20 cellular contexts compared by ENCODE assay signal in the genomic region with DNA sequence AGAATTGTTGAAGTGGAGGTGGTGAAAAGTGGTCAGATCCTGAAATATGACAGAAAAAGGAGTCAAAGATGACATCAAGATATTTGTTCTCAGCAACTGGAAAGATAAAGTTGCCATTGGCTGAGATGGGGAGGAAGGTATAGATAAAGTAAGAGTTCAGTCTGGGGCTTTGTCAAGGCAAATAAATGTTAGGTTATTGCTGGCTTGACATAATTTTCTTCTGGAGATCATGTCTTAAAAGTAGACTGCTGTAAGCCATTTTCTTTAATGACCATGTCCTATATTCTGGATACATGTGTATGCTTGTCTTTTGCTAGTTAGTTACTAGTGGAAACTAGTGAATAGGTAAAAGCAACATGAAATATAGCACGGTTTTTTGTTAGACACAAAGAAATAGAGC. TPM values are rescaled to one million over a fixed set of nuclear protein-coding genes. Genes with fewer than 3 reads are reported as not detected.
DNase-seq lines count a peak whose midpoint lies in the region; ATAC-seq, FAIRE-seq and TF ChIP-seq lines count a peak whose summit lies in the region.
"Had no signal": no experiment of that assay in that cellular context is flagged by ENCODE, and none has a peak within 500 bp of the region (broad histone marks: within the 10 kb centered on the region; RNA-seq: fewer than 3 reads in every experiment).

No MANE protein-coding gene starts in this region.

- H3K27ac ChIP-seq in thoracic aorta, result peak overlapping the region; percentile 23 to 32
- H3K27ac ChIP-seq: BLaER1, KMS-11, SJCRH30 had no signal

- no peak for DNase-seq in BJ (ENCODE audit: low read depth)
- no peak for DNase-seq in D721Med (ENCODE audit: insufficient read length, low spot score)
- no peak for DNase-seq in thoracic aorta (ENCODE audit: low spot score)
- DNase-seq in cerebellum (ENCODE audit: low spot score), result no peak
- DNase-seq: CD4-positive, alpha-beta T cell; GDM1; H7; MV-4-11; NCI-H1105 treated with DMSO at 0.1 percent for 48 hours; NCI-H1694; NCI-H2081 treated with DMSO at 0.1 percent for 48 hours; NCI-H2171 treated with DMSO at 0.1 percent for 48 hours; NCI-H526; SJCRH30 had no signal

- ATAC-seq in thoracic aorta (ENCODE audit: insufficient number of reproducible peaks, low FRiP score, low read depth) (no peak), GM19035 (IDR thresholded peaks at IDR 0.05; ENCODE audit: unreplicated experiment) (no peak), GM19328 (IDR thresholded peaks at IDR 0.05; ENCODE audit: unreplicated experiment) (no peak)

- H3K9me3 ChIP-seq in thoracic aorta, result no peaks in the 10 kb centered on the region
- H3K9me3 ChIP-seq: SJCRH30 had no signal

- H3K36me3 ChIP-seq in BJ (ENCODE audit: control insufficient read depth, insufficient read depth, low read length), result peaks cover 14% of the 10 kb centered on the region
- H3K36me3 ChIP-seq in thoracic aorta, result peaks cover 17% of the 10 kb centered on the region

- H3K27me3 ChIP-seq in BJ (ENCODE audit: control insufficient read depth, insufficient read depth, low read length), result no peaks in the 10 kb centered on the region
- no peaks in the 10 kb centered on the region for H3K27me3 ChIP-seq in thoracic aorta (replicated peaks; ENCODE audit: insufficient read depth)
- H3K27me3 ChIP-seq: BLaER1, SJCRH30 had no signal

- H3K4me1 ChIP-seq in thoracic aorta (ENCODE audit: control insufficient read depth in 1 of 2, low read depth in 2 of 2), result peaks cover 35 to 49% of the 10 kb centered on the region in 2 donors
- H3K4me1 ChIP-seq: SJCRH30 had no signal

- POLR2A ChIA-PET in BJ (lab: Charles Lee), result interaction anchor here (1.2 kb wide), 1 partner anchor 189 kb away, joined by 4 read pairs; no protein-coding TSS in a partner anchor

- peak; percentile 6 for FAIRE-seq in D721Med (lab: Jason Lieb, UNC)
- peak; percentile 64 for FAIRE-seq in colon (lab: Jason Lieb, UNC)
- FAIRE-seq: RCC 7860 had no signal

- TF ChIP-seq CTCF in BJ (IDR thresholded peaks at IDR 0.05; ENCODE audit: insufficient read depth, low read depth, low read length), result no peak
- TF ChIP-seq CTCF in D721Med (IDR thresholded peaks at IDR 0.05; ENCODE audit: insufficient read depth, missing control alignments), result no peak
- no peak for TF ChIP-seq CTCF in thoracic aorta (IDR thresholded peaks at IDR 0.05)

- CTCF ChIA-PET in BJ (lab: Yijun Ruan, JAX), result no interaction called here

- peak overlapping the region; percentile 31 for H3K4me3 ChIP-seq in BJ (ENCODE audit: low read depth, low read length)
- peak overlapping the region; percentile 96 for H3K4me3 ChIP-seq in thoracic aorta
- H3K4me3 ChIP-seq: BLaER1, SJCRH30 had no signal

RNA-seq across cellular contexts. Expression of gene USP53, which starts 5.6 kb away (rescaled TPM):
- 70.5 and 148 TPM in 2 replicates for polyA plus RNA-seq in BJ (2011; rRNA removed)
- polyA minus RNA-seq in BJ (2011; rRNA and poly(A)+ RNA removed), result 85.3 and 87.5 TPM in 2 replicates
- total RNA-seq in thoracic aorta (100 to 1,000 TPM; 112 to 208 TPM), cerebellum (13.8 TPM)
